ENCODE assay signal across 8 cellular contexts in genomic region chr10:92574545-92575377, GRCh38. TPM values are rescaled to one million over a fixed set of nuclear protein-coding genes. Genes with fewer than 3 reads are reported as not detected.
DNase-seq lines count a peak whose midpoint lies in the region; ATAC-seq and TF ChIP-seq lines count a peak whose summit lies in the region.

No MANE protein-coding gene starts in this region.

- H3K4me1 Mint-ChIP-seq in Calu3 (ENCODE audit: low read depth, unreplicated experiment) (peaks cover 25% of the 10 kb centered on the region), neural crest cell (peaks cover 29% of the 10 kb centered on the region)

- CTCF ChIA-PET in Calu3 (lab: Charles Lee), result interaction anchor here (1.0 to 3.4 kb wide), 2 partner anchors 16 to 58 kb away, joined by 11 to 13 read pairs; no protein-coding TSS in a partner anchor

- no peak for DNase-seq in Calu3
- no peak for DNase-seq in epithelial cell of prostate (ENCODE audit: low read depth, low spot score)
- no peak for DNase-seq in neural crest cell (ENCODE audit: low read depth, low spot score)
- no peak for DNase-seq in NCI-H1417 treated with DMSO at 0.1 percent for 48 hours (lab: John Stamatoyannopoulos, UW)
- DNase-seq in activated CD8-positive, alpha-beta memory T cell treated with anti-CD3 and anti-CD28 coated beads, Interleukin-2, amount 50 U/mL, for 48 hours, result no peak

- H3K36me3 Mint-ChIP-seq in Calu3 (ENCODE audit: insufficient read depth, unreplicated experiment), result peaks cover 25% of the 10 kb centered on the region
- no peaks in the 10 kb centered on the region for H3K36me3 Mint-ChIP-seq in neural crest cell (ENCODE audit: low read depth)

- peak; percentile 16 for TF ChIP-seq CTCF in Calu3 (IDR thresholded peaks at IDR 0.05; ENCODE audit: unreplicated experiment)
- peak; percentile 54 for TF ChIP-seq CTCF in neural crest cell (conservative IDR thresholded peaks at IDR 0.05)

- H3K27me3 Mint-ChIP-seq in Calu3 (ENCODE audit: unreplicated experiment) (no peaks in the 10 kb centered on the region), neural crest cell (ENCODE audit: low read depth) (no peaks in the 10 kb centered on the region)

- H3K9me3 Mint-ChIP-seq in Calu3 (ENCODE audit: low read depth, unreplicated experiment) (no peaks in the 10 kb centered on the region), neural crest cell (no peaks in the 10 kb centered on the region)

- peak overlapping the region; percentile 76 for H3K4me3 Mint-ChIP-seq in Calu3 (ENCODE audit: low read depth, unreplicated experiment)
- H3K4me3 Mint-ChIP-seq in neural crest cell, result peak overlapping the region; percentile 90

- intact Hi-C loops in Calu3 (cut with micrococcal nuclease; ENCODE audit: unreplicated experiment), result loop anchor here (1.0 kb wide), 1 partner anchor 57 kb away; no protein-coding TSS in a partner anchor

- peak overlapping the region; percentile 87 for H3K27ac ChIP-seq in epithelial cell of prostate

- BruUV-seq in Calu3 (replicated peaks; lab: Mats Ljungman, UMichigan), result TSS peak; percentile 59

- H3K27ac Mint-ChIP-seq in Calu3 (ENCODE audit: unreplicated experiment) (peak overlapping the region; percentile 30), neural crest cell (ENCODE audit: unreplicated experiment) (peak overlapping the region; percentile 93)

- ATAC-seq in GM19328 (IDR thresholded peaks at IDR 0.05; ENCODE audit: unreplicated experiment) (peak; percentile 16), HG03469 (IDR thresholded peaks at IDR 0.05; ENCODE audit: unreplicated experiment) (peak; percentile 9), SK-N-SH treated with all-trans-retinoic acid at 6 μM for 48 hours (peak; percentile 77)

TF ChIP-seq in SK-N-SH treated with all-trans-retinoic acid at 6 μM for 48 hours, 23 proteins besides CTCF, POLR2A, EP300 and RAD21:
- TF ChIP-seq ZNF70 (CRISPR knock-in tag; IDR thresholded peaks at IDR 0.05) (peak; percentile 92), BACH2 (CRISPR knock-in tag; IDR thresholded peaks at IDR 0.05; ENCODE audit: borderline replicate concordance) (no peak), GLIS3 (CRISPR knock-in tag; IDR thresholded peaks at IDR 0.05) (no peak)

RNA-seq across cellular contexts. Expression of gene IDE, which starts 0.9 kb away (rescaled TPM):
- total RNA-seq in Calu3 (2022), result 30.6 and 31.7 TPM in 2 replicates
- total RNA-seq in neural crest cell, result 49.1 and 51.1 TPM in 2 replicates

RNA-seq across cellular contexts. Expression of gene KIF11, which starts 18.2 kb away (rescaled TPM):
- total RNA-seq in Calu3 (2022) (33.1 and 37.4 TPM in 2 replicates), neural crest cell (70.8 and 71.5 TPM in 2 replicates)

Comparison
In these comparisons a context has a peak if more than half of its experiments do, and no peak if none do; other contexts are left out.
1. ATAC-seq: peak in every context shown above with its lines; median percentile 77 in SK-N-SH treated with all-trans-retinoic acid at 6 μM for 48 hours; 16 in GM19328; 9 in HG03469.